In the genomic region with DNA sequence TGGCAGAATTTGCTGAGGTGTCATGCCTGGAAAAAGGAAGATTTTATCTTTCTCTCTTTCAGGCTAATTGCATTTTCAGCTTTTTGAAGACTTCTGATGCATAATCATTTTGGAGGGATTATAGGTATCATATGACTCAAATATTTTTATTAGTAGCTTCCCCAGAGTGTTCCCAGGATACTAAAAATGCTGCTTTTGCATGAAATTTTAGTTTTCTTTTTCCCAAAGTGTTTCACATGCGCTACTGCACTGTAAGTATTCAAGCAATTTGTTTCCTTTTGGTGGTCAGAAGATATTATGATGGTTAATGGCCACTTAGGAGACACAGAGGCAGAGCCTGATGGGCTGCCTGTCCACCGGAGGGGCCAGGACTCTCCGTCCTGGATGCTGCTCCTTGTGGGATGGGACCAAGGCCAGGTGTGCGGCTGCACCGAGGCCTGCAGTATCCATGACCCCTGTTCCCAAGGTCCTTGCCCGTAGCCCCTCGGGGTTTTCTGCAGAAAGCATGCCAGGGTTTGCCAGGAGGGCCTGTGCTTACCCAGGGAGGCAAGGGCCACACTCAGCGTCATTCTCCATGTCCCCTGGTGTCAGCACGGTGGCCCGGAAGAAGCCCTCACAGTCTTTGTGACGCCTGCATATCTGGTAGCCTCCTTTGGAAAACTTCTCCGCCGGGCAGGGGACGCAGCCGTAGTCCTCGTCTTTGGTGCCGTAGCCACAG, we compare ENCODE assay signal across 14 cellular contexts.
DNase-seq lines count a peak whose midpoint lies in the region; ATAC-seq and TF ChIP-seq lines count a peak whose summit lies in the region.
"Had no signal": no experiment of that assay in that cellular context is flagged by ENCODE, and none has a peak within 500 bp of the region (broad histone marks: within the 10 kb centered on the region; RNA-seq: fewer than 3 reads in every experiment).

No MANE protein-coding gene starts in this region.

- H3K27me3 Mint-ChIP-seq in chondrocyte (ENCODE audit: low read depth) (peaks cover 26% of the 10 kb centered on the region), nephron progenitor cell (ENCODE audit: low read depth, poor library complexity) (peaks cover 7% of the 10 kb centered on the region)
- H3K27me3 Mint-ChIP-seq: CD4-positive, alpha-beta memory T cell had no signal

- POLR2A ChIA-PET in GM10248 (lab: Yijun Ruan, JAX), result no interaction called here

- ATAC-seq in HG02610 (IDR thresholded peaks at IDR 0.05; ENCODE audit: unreplicated experiment) (no peak), HG03039 (IDR thresholded peaks at IDR 0.05; ENCODE audit: unreplicated experiment) (no peak)

- CTCF ChIA-PET in GM10248 (lab: Yijun Ruan, JAX), result interaction anchor here (0.7 to 2.2 kb wide), 6 partner anchors 12 to 581 kb away, joined by 3 to 10 read pairs (median 3); no protein-coding TSS in a partner anchor

- DNase-seq in chondrocyte (ENCODE audit: low spot score) (no peak), nephron progenitor cell (no peak), GM10248 (ENCODE audit: extremely low spot score) (no peak), NCI-H526 treated with DMSO at 0.1 percent for 48 hours (lab: John Stamatoyannopoulos, UW) (no peak)
- DNase-seq: GF-D8, NCI-H1048, SIG-M5 had no signal

- H3K27ac Mint-ChIP-seq in chondrocyte (ENCODE audit: unreplicated experiment), result no peak overlapping the region
- H3K27ac Mint-ChIP-seq in nephron progenitor cell, result no peak overlapping the region
- H3K27ac Mint-ChIP-seq: GM23338 had no signal

- no peak overlapping the region for H3K27ac ChIP-seq in C4-2B
- H3K27ac ChIP-seq: Peyer's patch had no signal

- no peaks in the 10 kb centered on the region for H3K36me3 Mint-ChIP-seq in chondrocyte (ENCODE audit: low read depth)
- H3K36me3 Mint-ChIP-seq in nephron progenitor cell (ENCODE audit: low read depth), result no peaks in the 10 kb centered on the region
- H3K36me3 Mint-ChIP-seq: CD4-positive, alpha-beta memory T cell had no signal

- H3K4me1 Mint-ChIP-seq in chondrocyte (ENCODE audit: low read depth) (peaks cover 2% of the 10 kb centered on the region), nephron progenitor cell (peaks cover 88% of the 10 kb centered on the region)

- H3K4me3 Mint-ChIP-seq in chondrocyte (ENCODE audit: unreplicated experiment), result no peak overlapping the region
- H3K4me3 Mint-ChIP-seq in nephron progenitor cell, result no peak overlapping the region
- H3K4me3 Mint-ChIP-seq: CD4-positive, alpha-beta memory T cell; GM23338 had no signal

- H3K9me3 Mint-ChIP-seq in chondrocyte (ENCODE audit: low read depth) (no peaks in the 10 kb centered on the region), nephron progenitor cell (no peaks in the 10 kb centered on the region)
- H3K9me3 Mint-ChIP-seq: GM23338 had no signal

- TF ChIP-seq CTCF in C4-2B (conservative IDR thresholded peaks at IDR 0.05), result peak; percentile 34
- peak; percentile 2; the same call in 1 of the 2 replicates for TF ChIP-seq CTCF in LNCAP (IDR thresholded peaks at IDR 0.05)
- peak; percentile 52 for TF ChIP-seq CTCF in chondrocyte (IDR thresholded peaks at IDR 0.05)
- TF ChIP-seq CTCF in nephron progenitor cell (IDR thresholded peaks at IDR 0.05), result peak; percentile 19
- no peak for TF ChIP-seq CTCF in GM10248 (IDR thresholded peaks at IDR 0.05; ENCODE audit: control extremely low read depth, extremely low read depth, low read depth, missing control alignments)
